20 cellular contexts compared by ENCODE assay signal in the genomic region with DNA sequence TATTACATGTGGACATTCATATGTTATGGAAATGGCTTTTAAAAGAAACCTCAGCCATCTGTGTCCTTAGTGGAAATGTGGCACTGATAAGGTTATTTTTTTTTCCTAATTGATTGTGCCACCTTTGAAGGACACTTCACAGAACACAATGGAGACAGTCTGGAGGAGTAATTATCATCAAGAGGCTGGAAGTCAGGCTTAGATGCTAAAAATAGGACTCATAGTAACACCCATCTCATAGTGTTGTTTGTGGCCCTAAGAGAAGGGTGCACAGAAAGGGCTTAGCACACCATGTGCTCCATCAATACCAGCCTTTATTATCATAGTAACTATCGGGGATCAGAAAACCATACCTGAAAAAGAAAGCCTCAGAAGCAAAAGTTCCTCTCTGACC. TPM values are rescaled to one million over a fixed set of nuclear protein-coding genes. Genes with fewer than 3 reads are reported as not detected.
DNase-seq lines count a peak whose midpoint lies in the region; ATAC-seq and TF ChIP-seq lines count a peak whose summit lies in the region.
"Had no signal": no experiment of that assay in that cellular context is flagged by ENCODE, and none has a peak within 500 bp of the region (broad histone marks: within the 10 kb centered on the region; RNA-seq: fewer than 3 reads in every experiment).

No MANE protein-coding gene starts in this region.

- intact Hi-C loops in left cardiac atrium (cut with DNase I): no loop called here

- ATAC-seq in left cardiac atrium: peak; percentile 61 to 77
- ATAC-seq in HG02970 (IDR thresholded peaks at IDR 0.05; ENCODE audit: low FRiP score, unreplicated experiment): no peak
- ATAC-seq: activated T-helper 17 cell treated with anti-CD3 and anti-CD28 coated beads, Interleukin-2, amount 50 U/mL, for 72 hours; psoas muscle; SK-N-SH treated with all-trans-retinoic acid at 6 μM for 48 hours had no signal

- DNase-seq in GM10248 (ENCODE audit: extremely low spot score) (peak; percentile 1), NCI-H128 (lab: John Stamatoyannopoulos, UW; ENCODE audit: unreplicated experiment) (peak; percentile 20), NCI-H2227 treated with DMSO at 0.1 percent for 48 hours (lab: John Stamatoyannopoulos, UW) (peak; percentile 65), left cardiac atrium (no peak), mesenteric fat pad (ENCODE audit: low spot score) (no peak), GM03348 (ENCODE audit: low spot score) (no peak)
- DNase-seq: activated CD4-positive, alpha-beta T cell treated with anti-CD3 and anti-CD28 coated beads for 48 hours; aorta; CD4-positive, CD25-positive, alpha-beta regulatory T cell; DMS 273 treated with DMSO at 0.1 percent for 48 hours; IMR-90; kidney glomerular epithelial cell; NCI-H2081; NCI-H774; psoas muscle; stimulated activated CD8-positive, alpha-beta memory T cell treated with anti-CD3 and anti-CD28 coated beads, Interleukin-4, amount 100 ng/mL, for 48 hours; transverse colon had no signal

- CTCF ChIA-PET in GM10248 (lab: Yijun Ruan, JAX): no interaction called here

- POLR2A ChIA-PET in GM10248 (lab: Yijun Ruan, JAX): no interaction called here

- no peak for TF ChIP-seq CTCF in GM10248 (IDR thresholded peaks at IDR 0.05; ENCODE audit: control extremely low read depth, extremely low read depth, low read depth, missing control alignments)

RNA-seq across cellular contexts. Expression of gene NIPAL3, which starts 11.9 kb away (rescaled TPM):
- total RNA-seq in left cardiac atrium (10 to 100 TPM; 20.4 to 26.2 TPM), mesenteric fat pad (9.6 TPM)

RNA-seq across cellular contexts. Expression of gene STPG1, which starts 13.9 kb away (rescaled TPM):
- total RNA-seq in left cardiac atrium: 1 to 10 TPM; 4.6 to 6.6 TPM
- 7.5 TPM for total RNA-seq in mesenteric fat pad

Comparison
In these comparisons a context has a peak if more than half of its experiments do, and no peak if none do; other contexts are left out.
1. DNase-seq: peak in GM10248 (single experiment), NCI-H128 (single experiment) and NCI-H2227 treated with DMSO at 0.1 percent for 48 hours (single experiment); none in left cardiac atrium (single experiment), mesenteric fat pad (single experiment) and GM03348 (single experiment).